Comparison of ENCODE assay signal across 8 cellular contexts in genomic region chr19:29478578-29479565, GRCh38.
A peak's percentile ranks its signal among the peaks of the same experiment; 100 is the strongest.
DNase-seq lines count a peak whose midpoint lies in the region; ATAC-seq lines count a peak whose summit lies in the region.

No MANE protein-coding gene starts in this region.

- DNase-seq in stimulated activated CD4-positive, alpha-beta T cell treated with anti-CD3 and anti-CD28 coated beads, Interleukin-1b, Interleukin-23, amount 100 ng/mL, for 48 hours = peak; percentile 8
- DNase-seq in stimulated activated CD4-positive, alpha-beta T cell treated with anti-CD3 and anti-CD28 coated beads, Interleukin-12 subunit alpha, Interleukin-12 subunit beta, amount 100 ng/mL, for 4 hours = no peak
- peak; percentile 5 for DNase-seq in NCI-H69 (lab: John Stamatoyannopoulos, UW)
- DNase-seq in iPS DF 19.7 (ENCODE audit: low read depth, low spot score) = peak; percentile 47
- DNase-seq in DMS79 treated with DMSO at 0.1 percent for 48 hours (lab: John Stamatoyannopoulos, UW) = no peak

- ATAC-seq in HG03196 (IDR thresholded peaks at IDR 0.05; ENCODE audit: unreplicated experiment) (no peak), GM21367 (IDR thresholded peaks at IDR 0.05; ENCODE audit: unreplicated experiment) (no peak), HG03097 (IDR thresholded peaks at IDR 0.05; ENCODE audit: low FRiP score, unreplicated experiment) (no peak)

Comparison
In these comparisons a context has a peak if more than half of its experiments do, and no peak if none do; other contexts are left out.
1. DNase-seq: peak in stimulated activated CD4-positive, alpha-beta T cell treated with anti-CD3 and anti-CD28 coated beads, Interleukin-1b, Interleukin-23, amount 100 ng/mL, for 48 hours (single experiment), NCI-H69 (single experiment) and iPS DF 19.7 (single experiment); none in stimulated activated CD4-positive, alpha-beta T cell treated with anti-CD3 and anti-CD28 coated beads, Interleukin-12 subunit alpha, Interleukin-12 subunit beta, amount 100 ng/mL, for 4 hours (single experiment) and DMS79 treated with DMSO at 0.1 percent for 48 hours (single experiment).